1 cellular context compared by ENCODE assay signal in the genomic region with DNA sequence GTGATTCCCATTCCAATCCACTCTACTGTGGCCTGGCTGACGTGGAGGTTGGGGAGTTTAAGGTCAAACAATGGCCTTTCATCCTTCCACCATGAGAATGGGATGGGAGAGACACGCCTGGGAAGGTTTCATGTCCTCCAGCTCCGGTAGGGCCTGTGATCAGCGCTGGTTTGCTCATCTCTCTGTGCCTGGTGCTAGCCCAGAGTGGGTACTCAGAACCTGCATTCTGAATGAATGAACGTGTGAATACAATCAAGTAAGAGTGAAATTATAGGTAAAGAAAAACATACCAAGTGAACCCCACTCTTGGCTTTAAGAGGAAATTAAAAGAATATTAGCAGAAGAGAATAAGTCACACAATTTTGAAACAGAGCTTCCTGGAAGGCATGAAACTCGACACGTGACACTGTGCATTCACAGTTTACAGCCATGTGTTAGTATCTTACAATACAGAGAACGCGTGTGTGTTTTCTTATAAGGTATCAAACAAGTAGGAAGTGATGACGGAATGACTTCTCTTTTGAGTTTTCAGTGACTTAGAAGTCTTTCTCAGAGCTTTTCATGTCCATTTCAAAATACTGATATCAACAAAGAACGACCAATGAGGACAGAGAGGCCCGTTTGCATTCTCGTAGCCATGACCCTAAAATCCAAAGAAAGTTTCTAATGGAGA.
TF ChIP-seq lines count a peak whose summit lies in the region.

No MANE protein-coding gene starts in this region.

TF ChIP-seq in GM12878, 131 proteins besides CTCF, POLR2A, EP300 and RAD21:
- TF ChIP-seq CREM (IDR thresholded peaks at IDR 0.05; ENCODE audit: low read depth) (peak; percentile 65), SMAD5 (IDR thresholded peaks at IDR 0.05; ENCODE audit: low read depth) (no peak), NFIC (IDR thresholded peaks at IDR 0.05; ENCODE audit: low read depth, low read length) (peak; percentile 55; the same call in 1 of the 2 replicates), CREB1 (IDR thresholded peaks at IDR 0.05; ENCODE audit: low read depth) (peak; percentile 74), ETV6 (conservative IDR thresholded peaks at IDR 0.05 in 1 of 2, IDR thresholded peaks at IDR 0.05 in 1 of 2; ENCODE audit: borderline replicate concordance in 1 of 2, low read depth in 1 of 2) (peak in 1 of 2 experiments; percentile 83; a peak in 2 of 4 replicates), GABPA (IDR thresholded peaks at IDR 0.05; ENCODE audit: low read depth) (no peak), CEBPB (IDR thresholded peaks at IDR 0.05; ENCODE audit: borderline replicate concordance in 1 of 2, low read depth in 2 of 2, low read length in 2 of 2) (peak in 1 of 2 experiments; percentile 30; a peak in 1 of 4 replicates), TCF7 (IDR thresholded peaks at IDR 0.05; ENCODE audit: borderline replicate concordance) (peak; percentile 33; the same call in 1 of the 2 replicates), FOXK2 (IDR thresholded peaks at IDR 0.05) (no peak), BCL11A (IDR thresholded peaks at IDR 0.05; ENCODE audit: low read depth, low read length) (no peak), JUNB (IDR thresholded peaks at IDR 0.05) (peak; percentile 73), RFX5 (IDR thresholded peaks at IDR 0.05; ENCODE audit: low read depth, low read length) (no peak), SPI1 (IDR thresholded peaks at IDR 0.05; ENCODE audit: borderline replicate concordance, insufficient read depth, low read depth, low read length) (no peak)
- TF ChIP-seq, protein P1, sequence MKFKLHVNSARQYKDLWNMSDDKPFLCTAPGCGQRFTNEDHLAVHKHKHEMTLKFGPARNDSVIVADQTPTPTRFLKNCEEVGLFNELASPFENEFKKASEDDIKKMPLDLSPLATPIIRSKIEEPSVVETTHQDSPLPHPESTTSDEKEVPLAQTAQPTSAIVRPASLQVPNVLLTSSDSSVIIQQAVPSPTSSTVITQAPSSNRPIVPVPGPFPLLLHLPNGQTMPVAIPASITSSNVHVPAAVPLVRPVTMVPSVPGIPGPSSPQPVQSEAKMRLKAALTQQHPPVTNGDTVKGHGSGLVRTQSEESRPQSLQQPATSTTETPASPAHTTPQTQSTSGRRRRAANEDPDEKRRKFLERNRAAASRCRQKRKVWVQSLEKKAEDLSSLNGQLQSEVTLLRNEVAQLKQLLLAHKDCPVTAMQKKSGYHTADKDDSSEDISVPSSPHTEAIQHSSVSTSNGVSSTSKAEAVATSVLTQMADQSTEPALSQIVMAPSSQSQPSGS (IDR thresholded peaks at IDR 0.05; ENCODE audit: low read length) = no peak
- TF ChIP-seq, protein P2, sequence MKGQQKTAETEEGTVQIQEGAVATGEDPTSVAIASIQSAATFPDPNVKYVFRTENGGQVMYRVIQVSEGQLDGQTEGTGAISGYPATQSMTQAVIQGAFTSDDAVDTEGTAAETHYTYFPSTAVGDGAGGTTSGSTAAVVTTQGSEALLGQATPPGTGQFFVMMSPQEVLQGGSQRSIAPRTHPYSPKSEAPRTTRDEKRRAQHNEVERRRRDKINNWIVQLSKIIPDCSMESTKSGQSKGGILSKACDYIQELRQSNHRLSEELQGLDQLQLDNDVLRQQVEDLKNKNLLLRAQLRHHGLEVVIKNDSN (IDR thresholded peaks at IDR 0.05; ENCODE audit: borderline replicate concordance, extremely low read length, insufficient read depth, low read depth, low read length) = peak; percentile 44
